Comparison of ENCODE assay signal across 17 cellular contexts in genomic region chr1:46802081-46802480, GRCh38. TPM values are rescaled to one million over a fixed set of nuclear protein-coding genes. Genes with fewer than 3 reads are reported as not detected.
DNase-seq lines count a peak whose midpoint lies in the region; ATAC-seq, FAIRE-seq and TF ChIP-seq lines count a peak whose summit lies in the region.
"Had no signal": no experiment of that assay in that cellular context is flagged by ENCODE, and none has a peak within 500 bp of the region (broad histone marks: within the 10 kb centered on the region; RNA-seq: fewer than 3 reads in every experiment).

No MANE protein-coding gene starts in this region.

- H2BK15ac ChIP-seq in mesendoderm (replicated peaks; ENCODE audit: low read depth), result no peak overlapping the region

- H2BK120ac ChIP-seq in mesendoderm (ENCODE audit: low read depth, low read length), result no peak overlapping the region

- H3K18ac ChIP-seq in mesendoderm (ENCODE audit: low read length), result no peak overlapping the region

- intact Hi-C loops in K562 (cut with micrococcal nuclease) (no loop called here), thyroid gland (cut with DNase I) (no loop called here)

- H3K23ac ChIP-seq in mesendoderm (ENCODE audit: low read length), result no peak overlapping the region

- H3K9ac ChIP-seq in K562 (ENCODE audit: insufficient read depth in 1 of 2, low read depth in 2 of 2, low read length in 2 of 2) (no peak overlapping the region), mesendoderm (ENCODE audit: low read length) (no peak overlapping the region)

- 0% methylated on average over 1 of the region's 1 CpG for WGBS in K562 (ENCODE audit: insufficient coverage, low coverage, missing lambda C conversion rate)
- WGBS in lung, 2 donors, result 0 to 42% methylated on average over 1 of the region's 1 CpG
- 0% methylated on average over 1 of the region's 1 CpG for WGBS in thyroid gland, 2 donors
- no CpG with 5 or more reads among the region's 1 CpG for WGBS in mesendoderm (ENCODE audit: extremely low coverage, insufficient coverage, low lambda C conversion rate)

- H3K9me1 ChIP-seq in K562 (ENCODE audit: control insufficient read depth, insufficient read depth, low read length), result no peaks in the 10 kb centered on the region

- no peak for FAIRE-seq in K562 (lab: Jason Lieb, UNC)
- FAIRE-seq: D721Med had no signal

- POLR2A ChIA-PET in K562 (lab: Yijun Ruan, JAX) (interaction anchor here (0.8 to 1.4 kb wide), 3 partner anchors 9 to 30 kb away, joined by 3 to 5 read pairs (median 4); no protein-coding TSS in a partner anchor), RWPE1 (lab: Yijun Ruan, JAX; ENCODE audit: low non-redundant PET) (no interaction called here)

- H3K36me3 ChIP-seq in K562 (ENCODE audit: control insufficient read depth, insufficient read depth, low read length) (no peaks in the 10 kb centered on the region), lung (ENCODE audit: control insufficient read depth in 2 of 2, insufficient read depth in 2 of 2, low read length in 2 of 2) (no peaks in the 10 kb centered on the region), thyroid gland (no peaks in the 10 kb centered on the region), mesendoderm (ENCODE audit: control insufficient read depth, insufficient read depth, low read length) (no peaks in the 10 kb centered on the region)
- H3K36me3 ChIP-seq: HAP-1 had no signal

- no peaks in the 10 kb centered on the region for H3K79me1 ChIP-seq in mesendoderm (ENCODE audit: low read length)

- ATAC-seq in K562 (no peak), lung (ENCODE audit: insufficient read depth, low FRiP score) (peak; percentile 36)
- ATAC-seq: CD8-positive, alpha-beta T cell had no signal

- H3K27ac ChIP-seq in K562 (ENCODE audit: extremely low read depth, low read depth, low read length) (no peak overlapping the region), lung (ENCODE audit: low read depth in 1 of 2, low read length in 1 of 2) (peak overlapping the region in 1 of 2 donors; percentile 83), thyroid gland (peak overlapping the region; percentile 64 to 91 (median 74)), substantia nigra (ENCODE audit: low read depth, low read length, poor library complexity, severe bottlenecking) (no peak overlapping the region), RWPE1 (no peak overlapping the region), mesendoderm (ENCODE audit: low read depth, low read length) (no peak overlapping the region)
- H3K27ac ChIP-seq: 22Rv1, PC-9 had no signal

- H3K79me2 ChIP-seq in K562 (ENCODE audit: control insufficient read depth, insufficient read depth, low read length) (no peaks in the 10 kb centered on the region), mesendoderm (ENCODE audit: control insufficient read depth, insufficient read depth, low read length) (no peaks in the 10 kb centered on the region)

- H3K4me2 ChIP-seq in K562 (ENCODE audit: insufficient read depth, low read length), result no peak overlapping the region
- H3K4me2 ChIP-seq in mesendoderm (ENCODE audit: low read length), result no peak overlapping the region
- H3K4me2 ChIP-seq: PC-9 had no signal

- in situ Hi-C loops in K562 (cut with MboI), result no loop called here

- H3K27me3 ChIP-seq in K562 (ENCODE audit: control insufficient read depth in 2 of 2, insufficient read depth in 2 of 2, low read length in 2 of 2) (peaks cover 2 to 11% of the 10 kb centered on the region in 2 experiments; a peak in 2 of 5 replicates), lung (ENCODE audit: control insufficient read depth, insufficient read depth) (no peaks in the 10 kb centered on the region), thyroid gland (no peaks in the 10 kb centered on the region), mesendoderm (ENCODE audit: insufficient read depth, low read length, poor library complexity) (no peaks in the 10 kb centered on the region)

- H2BK5ac ChIP-seq in mesendoderm (ENCODE audit: low read length), result no peak overlapping the region

- H3K4me3 ChIP-seq in K562 (no peak overlapping the region), lung (no peak overlapping the region), thyroid gland (replicated peaks in 1 of 3) (no peak overlapping the region), mesendoderm (ENCODE audit: low read length) (no peak overlapping the region)
- H3K4me3 ChIP-seq: HAP-1, PC-9 had no signal

- TF ChIP-seq CTCF in K562 (IDR thresholded peaks at IDR 0.05 in 2 of 3, conservative IDR thresholded peaks at IDR 0.05 in 1 of 3; ENCODE audit: insufficient read depth in 2 of 3, low read depth in 1 of 3, low read length in 3 of 3) (no peak), lung (IDR thresholded peaks at IDR 0.05; ENCODE audit: control extremely low read depth, extremely low read depth) (no peak), thyroid gland (IDR thresholded peaks at IDR 0.05) (no peak), RWPE1 (conservative IDR thresholded peaks at IDR 0.05; ENCODE audit: low read depth) (no peak)

- no peak for TF ChIP-seq EP300 in K562 (IDR thresholded peaks at IDR 0.05; ENCODE audit: low read length)

- H4K5ac ChIP-seq in mesendoderm (ENCODE audit: low read length), result no peak overlapping the region

- H4K8ac ChIP-seq in mesendoderm (ENCODE audit: low read depth, low read length), result no peak overlapping the region

- H2AFZ ChIP-seq in K562 (ENCODE audit: low read depth, low read length), result no peak overlapping the region
- H2AFZ ChIP-seq: PC-9 had no signal

- no peak overlapping the region for H3K4ac ChIP-seq in mesendoderm (ENCODE audit: low read depth, low read length)

- H3K9me3 ChIP-seq in K562 (replicated peaks; ENCODE audit: control insufficient read depth, insufficient read depth, low read depth, low read length) (no peaks in the 10 kb centered on the region), lung (ENCODE audit: control insufficient read depth in 2 of 2, insufficient read depth in 1 of 2, low read length in 1 of 2) (no peaks in the 10 kb centered on the region), thyroid gland (no peaks in the 10 kb centered on the region)
- H3K9me3 ChIP-seq: HAP-1 had no signal

- TF ChIP-seq POLR2A in K562 (conservative IDR thresholded peaks at IDR 0.05) (no peak), thyroid gland (IDR thresholded peaks at IDR 0.05) (no peak)

- DNase-seq in DMS153 (lab: John Stamatoyannopoulos, UW) (peak; percentile 47), DMS153 treated with DMSO at 0.1 percent for 48 hours (lab: John Stamatoyannopoulos, UW; ENCODE audit: unreplicated experiment) (no peak), K562 (ENCODE audit: extremely low read depth in 1 of 4, low spot score in 3 of 4) (no peak), lung (ENCODE audit: low spot score) (peak; percentile 62), thyroid gland (peak; percentile 30 to 38), substantia nigra (lab: John Stamatoyannopoulos, UW) (no peak), RWPE1 (ENCODE audit: low spot score) (no peak), mesendoderm (no peak)
- DNase-seq: CD8-positive, alpha-beta T cell; NCI-H146; NCI-H2107; NCI-H446; PC-9 had no signal

- H2AK5ac ChIP-seq in mesendoderm (ENCODE audit: low read length), result no peak overlapping the region

- H4K20me1 ChIP-seq in K562 (replicated peaks; ENCODE audit: control insufficient read depth, insufficient read depth, low read length), result no peaks in the 10 kb centered on the region

- H3K4me1 ChIP-seq in K562 (replicated peaks in 1 of 2; ENCODE audit: control insufficient read depth in 2 of 2, insufficient read depth in 2 of 2, low read length in 2 of 2), result no peaks in the 10 kb centered on the region
- peaks cover 0 to 23% of the 10 kb centered on the region in 2 donors for H3K4me1 ChIP-seq in lung (ENCODE audit: control insufficient read depth in 2 of 2, insufficient read depth in 2 of 2, low read length in 2 of 2)
- H3K4me1 ChIP-seq in thyroid gland, result peaks cover 63 to 92% of the 10 kb centered on the region in 2 donors
- no peaks in the 10 kb centered on the region for H3K4me1 ChIP-seq in mesendoderm (ENCODE audit: control insufficient read depth, low read depth, low read length)
- H3K4me1 ChIP-seq: HAP-1 had no signal

- no peak overlapping the region for H3K56ac ChIP-seq in mesendoderm (ENCODE audit: low read length)

- CTCF ChIA-PET in K562 (lab: Yijun Ruan, JAX; ENCODE audit: low intra/inter-chr PET ratio), result no interaction called here
- CTCF ChIA-PET in RWPE1 (lab: Yijun Ruan, JAX), result no interaction called here

- no peak for TF ChIP-seq RAD21 in K562 (CRISPR knock-in tag; conservative IDR thresholded peaks at IDR 0.05 in 1 of 2, IDR thresholded peaks at IDR 0.05 in 1 of 2)

- no TSS peak for BruUV-seq in K562 (replicated peaks; lab: Mats Ljungman, UMichigan)

TF ChIP-seq in K562, 482 proteins besides CTCF, POLR2A, EP300 and RAD21:
- TF ChIP-seq ZKSCAN8 (CRISPR knock-in tag; IDR thresholded peaks at IDR 0.05), result no peak
- TF ChIP-seq SREBF2 (CRISPR knock-in tag; IDR thresholded peaks at IDR 0.05), result no peak
- TF ChIP-seq ZKSCAN1 (IDR thresholded peaks at IDR 0.05; ENCODE audit: low read depth, low read length), result peak; percentile 31; the same call in 1 of the 2 replicates
TF ChIP-seq in K562: peak in this region for 1.

RNA-seq across cellular contexts. Expression of gene CYP4B1, which starts 3.2 kb away (rescaled TPM):
- not detected in 2 replicates for total RNA-seq in K562 (2011; cell fraction: chromatin; rRNA removed; ENCODE audit: low replicate concordance)
- not detected in 2 replicates for total RNA-seq in K562 (2011; cell fraction: nucleolus; rRNA removed)
- total RNA-seq in K562 (2011; cell fraction: nucleoplasm; rRNA removed), result not detected in 2 replicates
- not detected in 2 replicates for total RNA-seq in K562 (2014; rRNA removed)
- not detected in 2 replicates for total RNA-seq in K562 (2014; rRNA removed; fragmentation: Illumina TruSeq; extraction: Trizol)
- not detected in 2 replicates for total RNA-seq in K562 (2015; rRNA removed; fragmentation: Illumina TruSeq; extraction: Trizol)
- 0.56 and 0.69 TPM in 2 replicates for total RNA-seq in K562 (2021)
- polyA plus RNA-seq in K562 (2011; rRNA removed), result not detected in 2 replicates
- polyA plus RNA-seq in K562 (2011; cell fraction: cytosol; rRNA removed), result not detected in 2 replicates
- polyA plus RNA-seq in K562 (2011; cell fraction: nucleus; rRNA removed), result not detected in 2 replicates
- not detected in 2 replicates for polyA plus RNA-seq in K562 (2012)
- not detected in 2 replicates for polyA plus RNA-seq in K562 (2014; fragmentation: Illumina TruSeq; extraction: Trizol)
- polyA plus RNA-seq in K562 (2014; fragmentation: Nextera tagmentation; extraction: Ambion mirVana), result not detected
- not detected in 2 replicates for polyA plus RNA-seq in K562 (2014; rRNA removed)
- polyA minus RNA-seq in K562 (2011; rRNA and poly(A)+ RNA removed), result not detected in 2 replicates
- not detected in 2 replicates for polyA minus RNA-seq in K562 (2011; cell fraction: cytosol; rRNA and poly(A)+ RNA removed)
- not detected in 2 replicates for polyA minus RNA-seq in K562 (2011; cell fraction: nucleus; rRNA and poly(A)+ RNA removed)
- total RNA-seq in lung, result 100 to 1,000 TPM in 1 of 2 donors, 10 to 100 TPM in 1; 75.7 to 164 TPM
- 100 to 1,000 TPM; 150 to 180 TPM for polyA plus RNA-seq in lung
- 10 to 100 TPM; 29.4 to 72.4 (median 62.5) TPM for total RNA-seq in thyroid gland
- not detected for polyA plus RNA-seq in mesendoderm (2013, experiment 1 of 2)
- polyA plus RNA-seq in mesendoderm (2013, experiment 2 of 2), result not detected
- total RNA-seq: CD8-positive, alpha-beta T cell had no signal
- polyA plus RNA-seq: BJ had no signal

Comparison
In these comparisons a context has a peak if more than half of its experiments do, and no peak if none do; other contexts are left out.
1. DNase-seq: peak in DMS153 (single experiment), lung (single experiment) and thyroid gland (2 of 2); none in DMS153 treated with DMSO at 0.1 percent for 48 hours (single experiment), K562 (0 of 4), substantia nigra (0 of 49), RWPE1 (single experiment) and mesendoderm (single experiment).
2. H3K27ac ChIP-seq: peak in thyroid gland (3 of 3); none in K562 (single experiment), substantia nigra (single experiment), RWPE1 (single experiment) and mesendoderm (single experiment).
3. RNA of gene CYP4B1, which starts 3.2 kb away (total RNA-seq): 75.7 to 164 TPM in lung and 29.4 to 72.4 TPM in thyroid gland; 0.56 to 0.69 TPM in K562; every median in the first group is over 10 times any median in the second.